1 cellular context compared by ENCODE assay signal in the genomic region with DNA sequence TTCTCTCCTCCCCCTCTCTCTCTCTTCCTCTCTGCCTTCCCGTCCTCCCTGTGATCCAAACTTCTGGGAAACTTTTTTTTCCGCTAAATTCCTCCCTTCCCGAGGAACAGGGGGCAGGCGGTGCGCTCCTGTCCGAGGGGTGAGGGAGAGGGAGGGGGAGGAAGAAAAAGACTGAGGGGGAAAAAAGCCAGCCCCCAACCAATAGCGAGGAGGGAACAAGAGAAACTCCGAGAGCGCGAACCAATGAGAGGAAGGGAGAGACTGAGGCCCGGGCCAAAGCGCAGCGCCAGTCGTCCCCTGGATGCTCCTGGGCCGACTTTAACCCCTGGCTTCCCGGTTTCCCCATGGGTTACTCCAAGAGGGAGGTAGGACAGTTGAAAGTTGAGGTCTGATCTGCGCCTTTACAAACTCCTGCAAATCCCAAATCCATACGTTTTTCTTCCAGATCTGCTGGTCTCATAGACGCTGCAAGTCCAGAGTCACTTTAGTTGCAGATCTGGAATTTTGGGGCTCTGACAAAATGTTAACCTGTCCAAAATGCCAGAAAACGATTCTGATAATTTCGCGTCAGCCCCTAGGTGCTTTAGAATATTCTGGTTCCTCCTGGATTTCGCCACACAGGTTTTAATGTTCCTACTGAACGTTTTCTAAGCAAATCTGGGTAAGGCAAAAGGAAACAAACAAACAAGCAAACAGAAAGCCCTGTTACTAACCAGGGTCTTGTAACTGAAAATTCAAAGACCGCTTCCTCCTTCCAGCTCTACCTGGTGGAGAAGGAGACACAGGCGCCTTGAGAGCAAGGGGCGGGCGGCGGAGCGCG.
TF ChIP-seq lines count a peak whose summit lies in the region.

Gene TBX15, minus strand, starts transcription at position 158 of the 820 bp plus-strand sequence. CDS start 548 bp downstream, outside the sequence.

TF ChIP-seq in SK-N-SH treated with all-trans-retinoic acid at 6 μM for 48 hours, 23 proteins besides CTCF, POLR2A, EP300 and RAD21 (continued from another document):
- TF ChIP-seq, protein P1, sequence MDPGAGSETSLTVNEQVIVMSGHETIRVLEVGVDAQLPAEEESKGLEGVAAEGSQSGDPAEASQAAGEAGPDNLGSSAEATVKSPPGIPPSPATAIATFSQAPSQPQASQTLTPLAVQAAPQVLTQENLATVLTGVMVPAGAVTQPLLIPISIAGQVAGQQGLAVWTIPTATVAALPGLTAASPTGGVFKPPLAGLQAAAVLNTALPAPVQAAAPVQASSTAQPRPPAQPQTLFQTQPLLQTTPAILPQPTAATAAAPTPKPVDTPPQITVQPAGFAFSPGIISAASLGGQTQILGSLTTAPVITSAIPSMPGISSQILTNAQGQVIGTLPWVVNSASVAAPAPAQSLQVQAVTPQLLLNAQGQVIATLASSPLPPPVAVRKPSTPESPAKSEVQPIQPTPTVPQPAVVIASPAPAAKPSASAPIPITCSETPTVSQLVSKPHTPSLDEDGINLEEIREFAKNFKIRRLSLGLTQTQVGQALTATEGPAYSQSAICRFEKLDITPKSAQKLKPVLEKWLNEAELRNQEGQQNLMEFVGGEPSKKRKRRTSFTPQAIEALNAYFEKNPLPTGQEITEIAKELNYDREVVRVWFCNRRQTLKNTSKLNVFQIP (CRISPR knock-in tag; IDR thresholded peaks at IDR 0.05; ENCODE audit: borderline replicate concordance, low read depth), result no peak
- TF ChIP-seq TCF4 (CRISPR knock-in tag; IDR thresholded peaks at IDR 0.05; ENCODE audit: borderline replicate concordance) (no peak), GLIS3 (CRISPR knock-in tag; IDR thresholded peaks at IDR 0.05) (no peak), OSR1 (CRISPR knock-in tag; IDR thresholded peaks at IDR 0.05) (no peak), TOX (CRISPR knock-in tag; IDR thresholded peaks at IDR 0.05; ENCODE audit: borderline replicate concordance) (no peak), ZFP3 (CRISPR knock-in tag; IDR thresholded peaks at IDR 0.05) (no peak)
- TF ChIP-seq, protein P2, sequence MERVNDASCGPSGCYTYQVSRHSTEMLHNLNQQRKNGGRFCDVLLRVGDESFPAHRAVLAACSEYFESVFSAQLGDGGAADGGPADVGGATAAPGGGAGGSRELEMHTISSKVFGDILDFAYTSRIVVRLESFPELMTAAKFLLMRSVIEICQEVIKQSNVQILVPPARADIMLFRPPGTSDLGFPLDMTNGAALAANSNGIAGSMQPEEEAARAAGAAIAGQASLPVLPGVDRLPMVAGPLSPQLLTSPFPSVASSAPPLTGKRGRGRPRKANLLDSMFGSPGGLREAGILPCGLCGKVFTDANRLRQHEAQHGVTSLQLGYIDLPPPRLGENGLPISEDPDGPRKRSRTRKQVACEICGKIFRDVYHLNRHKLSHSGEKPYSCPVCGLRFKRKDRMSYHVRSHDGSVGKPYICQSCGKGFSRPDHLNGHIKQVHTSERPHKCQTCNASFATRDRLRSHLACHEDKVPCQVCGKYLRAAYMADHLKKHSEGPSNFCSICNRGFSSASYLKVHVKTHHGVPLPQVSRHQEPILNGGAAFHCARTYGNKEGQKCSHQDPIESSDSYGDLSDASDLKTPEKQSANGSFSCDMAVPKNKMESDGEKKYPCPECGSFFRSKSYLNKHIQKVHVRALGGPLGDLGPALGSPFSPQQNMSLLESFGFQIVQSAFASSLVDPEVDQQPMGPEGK (CRISPR knock-in tag; IDR thresholded peaks at IDR 0.05; ENCODE audit: borderline replicate concordance), result no peak
- TF ChIP-seq, protein P3, sequence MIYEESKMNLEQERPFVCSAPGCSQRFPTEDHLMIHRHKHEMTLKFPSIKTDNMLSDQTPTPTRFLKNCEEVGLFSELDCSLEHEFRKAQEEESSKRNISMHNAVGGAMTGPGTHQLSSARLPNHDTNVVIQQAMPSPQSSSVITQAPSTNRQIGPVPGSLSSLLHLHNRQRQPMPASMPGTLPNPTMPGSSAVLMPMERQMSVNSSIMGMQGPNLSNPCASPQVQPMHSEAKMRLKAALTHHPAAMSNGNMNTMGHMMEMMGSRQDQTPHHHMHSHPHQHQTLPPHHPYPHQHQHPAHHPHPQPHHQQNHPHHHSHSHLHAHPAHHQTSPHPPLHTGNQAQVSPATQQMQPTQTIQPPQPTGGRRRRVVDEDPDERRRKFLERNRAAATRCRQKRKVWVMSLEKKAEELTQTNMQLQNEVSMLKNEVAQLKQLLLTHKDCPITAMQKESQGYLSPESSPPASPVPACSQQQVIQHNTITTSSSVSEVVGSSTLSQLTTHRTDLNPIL (CRISPR knock-in tag; IDR thresholded peaks at IDR 0.05; ENCODE audit: low read depth), result no peak
